Comparison of ENCODE assay signal across 8 cellular contexts in genomic region chr11:18633256-18634139, GRCh38. TPM values are rescaled to one million over a fixed set of nuclear protein-coding genes. Genes with fewer than 3 reads are reported as not detected.
DNase-seq lines count a peak whose midpoint lies in the region; ATAC-seq and TF ChIP-seq lines count a peak whose summit lies in the region.

No MANE protein-coding gene starts in this region.

- peak overlapping the region; percentile 84 for H3K27ac ChIP-seq in BLaER1
- peak overlapping the region; percentile 61 for H3K27ac ChIP-seq in WERI-Rb-1

- peak overlapping the region; percentile 91 for H3K4me3 ChIP-seq in BLaER1
- peak overlapping the region; percentile 93 for H3K4me3 ChIP-seq in WERI-Rb-1 (ENCODE audit: low read depth, low read length)
- H3K4me3 ChIP-seq in fibroblast of pulmonary artery (replicated peaks; ENCODE audit: low read depth, low read length): peak overlapping the region; percentile 99

- DNase-seq in WERI-Rb-1 (no peak), fibroblast of pulmonary artery (ENCODE audit: low read depth) (peak; percentile 3), renal cortical epithelial cell (ENCODE audit: low read depth) (peak; percentile 21), NCI-H1930 (lab: John Stamatoyannopoulos, UW) (no peak), NCI-H2171 treated with DMSO at 0.1 percent for 48 hours (lab: John Stamatoyannopoulos, UW) (no peak)

- peaks cover 23% of the 10 kb centered on the region for H3K4me1 ChIP-seq in BLaER1

- ATAC-seq in GM19023 (IDR thresholded peaks at IDR 0.05; ENCODE audit: unreplicated experiment): peak; percentile 35
- peak; percentile 57 for ATAC-seq in HG03108 (IDR thresholded peaks at IDR 0.05; ENCODE audit: unreplicated experiment)

- H3K27me3 ChIP-seq in BLaER1: no peaks in the 10 kb centered on the region
- no peaks in the 10 kb centered on the region for H3K27me3 ChIP-seq in WERI-Rb-1 (ENCODE audit: insufficient read depth, low read depth, severe bottlenecking)

- H3K36me3 ChIP-seq in BLaER1: no peaks in the 10 kb centered on the region; the same call in 1 of the 2 replicates
- no peaks in the 10 kb centered on the region; the same call in 1 of the 2 replicates for H3K36me3 ChIP-seq in WERI-Rb-1

- H3K9me3 ChIP-seq in BLaER1: no peaks in the 10 kb centered on the region
- no peaks in the 10 kb centered on the region for H3K9me3 ChIP-seq in WERI-Rb-1 (ENCODE audit: severe bottlenecking)

- TF ChIP-seq CTCF in WERI-Rb-1 (IDR thresholded peaks at IDR 0.05; ENCODE audit: low read depth, low read length) (no peak), fibroblast of pulmonary artery (IDR thresholded peaks at IDR 0.05; ENCODE audit: low read length, missing control alignments) (no peak)

- peak overlapping the region; percentile 86 for H3K9ac ChIP-seq in BLaER1

- peaks cover 54% of the 10 kb centered on the region for H4K20me1 ChIP-seq in BLaER1

- peak overlapping the region; percentile 96 for H3K4me2 ChIP-seq in BLaER1

RNA-seq across cellular contexts. Expression of gene SPTY2D1, which starts 0.6 kb away (rescaled TPM):
- total RNA-seq in renal cortical epithelial cell: 16.8 and 26.9 TPM in 2 replicates

RNA-seq across cellular contexts. Expression of gene MISFA, which starts 33.9 kb away (rescaled TPM):
- not detected in 2 replicates for total RNA-seq in renal cortical epithelial cell

RNA-seq across cellular contexts. Expression of gene UEVLD, which starts 45.0 kb away (rescaled TPM):
- 46.6 and 75.0 TPM in 2 replicates for total RNA-seq in renal cortical epithelial cell

Comparison
In these comparisons a context has a peak if more than half of its experiments do, and no peak if none do; other contexts are left out.
1. DNase-seq: peak in fibroblast of pulmonary artery (single experiment) and renal cortical epithelial cell (single experiment); none in WERI-Rb-1 (single experiment), NCI-H1930 (0 of 2) and NCI-H2171 treated with DMSO at 0.1 percent for 48 hours (single experiment).
2. Peak in every context shown above with its lines, with median percentiles within 50 percentile points of each other: H3K4me3 ChIP-seq.